ENCODE assay signal across 17 cellular contexts in genomic region chr17:74803388-74803930, GRCh38. TPM values are rescaled to one million over a fixed set of nuclear protein-coding genes. Genes with fewer than 3 reads are reported as not detected.
DNase-seq lines count a peak whose midpoint lies in the region; ATAC-seq and TF ChIP-seq lines count a peak whose summit lies in the region.
"Had no signal": no experiment of that assay in that cellular context is flagged by ENCODE, and none has a peak within 500 bp of the region (broad histone marks: within the 10 kb centered on the region; RNA-seq: fewer than 3 reads in every experiment).

No MANE protein-coding gene starts in this region.

- H3K9me3 ChIP-seq in HEK293 (ENCODE audit: control insufficient read depth, insufficient read depth, low read depth, low read length): no peaks in the 10 kb centered on the region
- H3K9me3 ChIP-seq in neural progenitor cell (ENCODE audit: low read depth): no peaks in the 10 kb centered on the region
- H3K9me3 ChIP-seq in uterus: no peaks in the 10 kb centered on the region
- H3K9me3 ChIP-seq: BLaER1 treated with 17β-estradiol and CSF1 and Interleukin-3, amounts not matched to agents 10 nM and 100 nM; HAP-1 had no signal

- H3K9ac ChIP-seq in neural progenitor cell: peak overlapping the region; percentile 32
- H3K9ac ChIP-seq: BLaER1 treated with 17β-estradiol and CSF1 and Interleukin-3, amounts not matched to agents 10 nM and 100 nM; GM23248 had no signal

- no peak for TF ChIP-seq CTCF in HEK293 (tag by site-specific recombination; IDR thresholded peaks at IDR 0.05)
- TF ChIP-seq CTCF in brain (conservative IDR thresholded peaks at IDR 0.05): no peak
- no peak for TF ChIP-seq CTCF in neural progenitor cell (IDR thresholded peaks at IDR 0.05)
- TF ChIP-seq CTCF in uterus (IDR thresholded peaks at IDR 0.05): no peak

- no peak for TF ChIP-seq POLR2A in uterus (IDR thresholded peaks at IDR 0.05)

- H3K4me1 ChIP-seq in HEK293 (ENCODE audit: control insufficient read depth, insufficient read depth, low read length): no peaks in the 10 kb centered on the region
- no peaks in the 10 kb centered on the region for H3K4me1 ChIP-seq in neural progenitor cell
- H3K4me1 ChIP-seq in uterus: no peaks in the 10 kb centered on the region
- H3K4me1 ChIP-seq: HAP-1 had no signal

- DNase-seq in neural progenitor cell (ENCODE audit: low spot score) (no peak), uterus (peak; percentile 25 to 30), T-helper 1 cell (no peak)
- no peak for DNase-seq in activated effector memory CD4-positive, alpha-beta T cell treated with Interleukin-2 at 50 U/mL for 16 hours
- DNase-seq: Calu3; CD8-positive, alpha-beta T cell; DMS53; DND-41; EL; GM23248; IMR-90 had no signal

- H3K27ac Mint-ChIP-seq in brain (peak overlapping the region in 3 of 5 experiments; percentile 0 to 44 (median 27)), neural progenitor cell (no peak overlapping the region)
- H3K27ac Mint-ChIP-seq: B cell; CD8-positive, alpha-beta T cell had no signal

- ATAC-seq in HG03565 (IDR thresholded peaks at IDR 0.05; ENCODE audit: unreplicated experiment): no peak
- ATAC-seq: CD8-positive, alpha-beta T cell had no signal

- H3K27me3 ChIP-seq in neural progenitor cell (no peaks in the 10 kb centered on the region), uterus (no peaks in the 10 kb centered on the region)
- H3K27me3 ChIP-seq: BLaER1 treated with 17β-estradiol and CSF1 and Interleukin-3, amounts not matched to agents 10 nM and 100 nM had no signal

- no peak overlapping the region for H3K4me2 ChIP-seq in neural progenitor cell
- H3K4me2 ChIP-seq: BLaER1 treated with 17β-estradiol and CSF1 and Interleukin-3, amounts not matched to agents 10 nM and 100 nM had no signal

- H3K4me3 ChIP-seq in HEK293 (ENCODE audit: low read depth, low read length) (no peak overlapping the region), neural progenitor cell (no peak overlapping the region), uterus (no peak overlapping the region)
- H3K4me3 ChIP-seq: BLaER1 treated with 17β-estradiol and CSF1 and Interleukin-3, amounts not matched to agents 10 nM and 100 nM; GM23248; HAP-1 had no signal

- H3K79me2 ChIP-seq in neural progenitor cell (ENCODE audit: low read depth): no peaks in the 10 kb centered on the region

- intact Hi-C loops in uterus (cut with DNase I; ENCODE audit: low total_unique reads): no loop called here

- peaks cover 6% of the 10 kb centered on the region for H4K20me1 ChIP-seq in neural progenitor cell (ENCODE audit: low read depth)

- H3K4me1 Mint-ChIP-seq in brain (peaks cover 38% of the 10 kb centered on the region), neural progenitor cell (peaks cover 2% of the 10 kb centered on the region)
- H3K4me1 Mint-ChIP-seq: B cell had no signal

- peaks cover 3% of the 10 kb centered on the region for H3K27me3 Mint-ChIP-seq in brain
- H3K27me3 Mint-ChIP-seq in neural progenitor cell (ENCODE audit: insufficient read depth, low read depth): peaks cover 3% of the 10 kb centered on the region
- H3K27me3 Mint-ChIP-seq: B cell had no signal

- POLR2A ChIA-PET in HEK293 (lab: Yijun Ruan, JAX): no interaction called here

- H3K36me3 ChIP-seq in HEK293 (ENCODE audit: control insufficient read depth in 2 of 2, insufficient read depth in 1 of 2, low read length in 2 of 2) (peaks cover 0 to 64% of the 10 kb centered on the region in 2 experiments; a peak in 1 of 3 replicates), neural progenitor cell (no peaks in the 10 kb centered on the region), uterus (no peaks in the 10 kb centered on the region)
- H3K36me3 ChIP-seq: HAP-1 had no signal

- no peak overlapping the region for H2AFZ ChIP-seq in neural progenitor cell (replicated peaks)
- H2AFZ ChIP-seq: GM23248 had no signal

- H3K27ac ChIP-seq in HEK293 (ENCODE audit: extremely low read depth, low read depth, low read length) (no peak overlapping the region), neural progenitor cell (no peak overlapping the region), uterus (peak overlapping the region in 1 of 2 donors; percentile 8)
- H3K27ac ChIP-seq: BLaER1 treated with 17β-estradiol and CSF1 and Interleukin-3, amounts not matched to agents 10 nM and 100 nM; GM23248 had no signal

- no peaks in the 10 kb centered on the region for H3K9me3 Mint-ChIP-seq in brain
- H3K9me3 Mint-ChIP-seq in neural progenitor cell: no peaks in the 10 kb centered on the region
- H3K9me3 Mint-ChIP-seq: CD8-positive, alpha-beta T cell had no signal

- H3K36me3 Mint-ChIP-seq in brain (peaks cover 16% of the 10 kb centered on the region), neural progenitor cell (peaks cover 6% of the 10 kb centered on the region)

- no peaks in the 10 kb centered on the region for H3F3A ChIP-seq in neural progenitor cell (ENCODE audit: low read depth)

- CTCF ChIA-PET in HEK293 (lab: Yijun Ruan, JAX): no interaction called here

- H3K4me3 Mint-ChIP-seq in brain (no peak overlapping the region), neural progenitor cell (no peak overlapping the region)
- H3K4me3 Mint-ChIP-seq: B cell; CD8-positive, alpha-beta T cell had no signal

TF ChIP-seq in HEK293, 187 proteins besides CTCF, POLR2A, EP300 and RAD21:
- TF ChIP-seq PBX3 (CRISPR knock-in tag; IDR thresholded peaks at IDR 0.05) (no peak), GLIS1 (tag by site-specific recombination; IDR thresholded peaks at IDR 0.05) (peak; percentile 39; the same call in 1 of the 2 replicates)

RNA-seq across cellular contexts. Expression of gene NAT9, which starts 27.3 kb away (rescaled TPM):
- 24.8 TPM for polyA plus RNA-seq in brain (ENCODE audit: insufficient read depth, low read depth, low replicate concordance)
- total RNA-seq in neural progenitor cell (ENCODE audit: low replicate concordance) (68.9 and 75.3 TPM in 2 replicates), uterus (10 to 100 TPM in 3 of 4 donors, 1 to 10 TPM in 1; 5.4 to 53.3 (median 33.9) TPM)

RNA-seq across cellular contexts. Expression of gene NHERF1, which starts 55.0 kb away (rescaled TPM):
- 95.8 TPM for polyA plus RNA-seq in brain (ENCODE audit: insufficient read depth, low read depth, low replicate concordance)
- total RNA-seq in neural progenitor cell (ENCODE audit: low replicate concordance) (27.1 and 63.8 TPM in 2 replicates), uterus (10 to 100 TPM in 3 of 4 donors, 1 to 10 TPM in 1; 3.3 to 16.9 (median 12.0) TPM)

RNA-seq across cellular contexts. Expression of gene GRIN2C, which starts 56.2 kb away (rescaled TPM):
- polyA plus RNA-seq in brain (ENCODE audit: insufficient read depth, low read depth, low replicate concordance): 10.0 TPM
- 0.03 TPM in 1 of 2 replicates, not detected in the other for total RNA-seq in neural progenitor cell (ENCODE audit: low replicate concordance)
- under 1 TPM in 2 of 4 donors, not detected in 2; 0.55 to 0.90 TPM for total RNA-seq in uterus
- total RNA-seq: B cell; Calu3; CD8-positive, alpha-beta T cell; GM23248; IMR-90 had no signal
- polyA plus RNA-seq: GM23248 had no signal

Comparison
In these comparisons a context has a peak if more than half of its experiments do, and no peak if none do; other contexts are left out.
1. DNase-seq: peak in uterus (2 of 2); none in neural progenitor cell (single experiment), activated effector memory CD4-positive, alpha-beta T cell treated with Interleukin-2 at 50 U/mL for 16 hours (single experiment) and T-helper 1 cell (0 of 5).